Comparison of ENCODE assay signal across 22 cellular contexts in genomic region chr1:232528472-232529089, GRCh38.
A peak's percentile ranks its signal among the peaks of the same experiment; 100 is the strongest.
DNase-seq lines count a peak whose midpoint lies in the region; ATAC-seq, FAIRE-seq and TF ChIP-seq lines count a peak whose summit lies in the region.
"Had no signal": no experiment of that assay in that cellular context is flagged by ENCODE, and none has a peak within 500 bp of the region (broad histone marks: within the 10 kb centered on the region; RNA-seq: fewer than 3 reads in every experiment).

No MANE protein-coding gene starts in this region.

- H3K4me3 ChIP-seq in Caco-2 (ENCODE audit: low read depth, low read length) (no peak overlapping the region), mucosa of descending colon (no peak overlapping the region)
- H3K4me3 ChIP-seq: lung, thoracic aorta had no signal

- CTCF ChIA-PET in CD4-positive, alpha-beta T cell (lab: Charles Lee), result no interaction called here
- CTCF ChIA-PET in Caco-2 (lab: Charles Lee), result no interaction called here

- H3K36me3 ChIP-seq in Caco-2 (ENCODE audit: control insufficient read depth, insufficient read depth, low read length) (no peaks in the 10 kb centered on the region), mucosa of descending colon (ENCODE audit: low read depth) (no peaks in the 10 kb centered on the region)
- H3K36me3 ChIP-seq: thoracic aorta had no signal

- no peaks in the 10 kb centered on the region for H3K27me3 ChIP-seq in CD4-positive, alpha-beta T cell (ENCODE audit: control insufficient read depth, insufficient read depth, low read length)
- no peaks in the 10 kb centered on the region for H3K27me3 ChIP-seq in Caco-2 (replicated peaks; ENCODE audit: control insufficient read depth, insufficient read depth, low read length)

- H3K27ac Mint-ChIP-seq in CD4-positive, alpha-beta T cell, result peak overlapping the region; percentile 45
- peak overlapping the region; percentile 42 for H3K27ac Mint-ChIP-seq in Caco-2 (ENCODE audit: unreplicated experiment)
- H3K27ac Mint-ChIP-seq in activated T-helper 1 cell treated with anti-CD3 and anti-CD28 coated beads, Interleukin-12 subunit alpha, Interleukin-12 subunit beta, Interleukin-2, Interleukin-4 antibody, amounts not matched to agents 30 ng/mL and 10 ng/mL and 1 ng/mL, durations not matched to agents 14 hours and 24 hours and 36 hours, result peak overlapping the region; percentile 14
- H3K27ac Mint-ChIP-seq in CD14-positive monocyte, result no peak overlapping the region
- H3K27ac Mint-ChIP-seq: activated naive CD8-positive, alpha-beta T cell treated with anti-CD3 and anti-CD28 coated beads, Interleukin-2, amount 10 ng/mL, durations not matched to agents 7 days and 5 days; stimulated activated memory B cell treated with anti-CD40 and anti-IgM and Interleukin-4, amounts not matched to agents 10 μg/mL and 1 μg/mL and 100 μg/mL, for 72 hours had no signal

- no peaks in the 10 kb centered on the region for H3K9me3 Mint-ChIP-seq in CD4-positive, alpha-beta T cell
- no peaks in the 10 kb centered on the region for H3K9me3 Mint-ChIP-seq in Caco-2 (ENCODE audit: unreplicated experiment)
- no peaks in the 10 kb centered on the region for H3K9me3 Mint-ChIP-seq in activated T-helper 1 cell treated with anti-CD3 and anti-CD28 coated beads, Interleukin-12 subunit alpha, Interleukin-12 subunit beta, Interleukin-2, Interleukin-4 antibody, amounts not matched to agents 30 ng/mL and 10 ng/mL and 1 ng/mL, durations not matched to agents 14 hours and 24 hours and 36 hours
- no peaks in the 10 kb centered on the region for H3K9me3 Mint-ChIP-seq in CD14-positive monocyte
- H3K9me3 Mint-ChIP-seq: activated naive CD8-positive, alpha-beta T cell treated with anti-CD3 and anti-CD28 coated beads, Interleukin-2, amount 10 ng/mL, durations not matched to agents 7 days and 5 days; stimulated activated memory B cell treated with anti-CD40 and anti-IgM and Interleukin-4, amounts not matched to agents 10 μg/mL and 1 μg/mL and 100 μg/mL, for 72 hours had no signal

- FAIRE-seq in frontal cortex (lab: Jason Lieb, UNC), result no peak
- FAIRE-seq: kidney had no signal

- POLR2A ChIA-PET in CD4-positive, alpha-beta T cell (lab: Charles Lee), result no interaction called here
- POLR2A ChIA-PET in Caco-2 (lab: Charles Lee), result no interaction called here

- H3K9me3 ChIP-seq in CD4-positive, alpha-beta T cell (ENCODE audit: control insufficient read depth, low read length), result no peaks in the 10 kb centered on the region
- H3K9me3 ChIP-seq in Caco-2, result peaks cover 10% of the 10 kb centered on the region; the same call in 1 of the 2 replicates
- H3K9me3 ChIP-seq in mucosa of descending colon, result no peaks in the 10 kb centered on the region
- H3K9me3 ChIP-seq: thoracic aorta had no signal

- no peak overlapping the region for H3K27ac ChIP-seq in CD4-positive, alpha-beta T cell (ENCODE audit: low read depth, low read length)
- H3K27ac ChIP-seq: thoracic aorta had no signal

- intact Hi-C loops in CD4-positive, alpha-beta T cell (cut with DNase I, micrococcal nuclease), result no loop called here
- intact Hi-C loops in Caco-2 (cut with micrococcal nuclease; ENCODE audit: unreplicated experiment), result no loop called here
- intact Hi-C loops in activated T-helper 1 cell treated with anti-CD3 and anti-CD28 coated beads, Interleukin-12 subunit alpha, Interleukin-12 subunit beta, Interleukin-2, Interleukin-4 antibody, amounts not matched to agents 30 ng/mL and 10 ng/mL and 1 ng/mL, durations not matched to agents 14 hours and 24 hours and 36 hours (cut with micrococcal nuclease), result loop anchor here (1.0 to 5.0 kb wide), 6 partner anchors 10 to 556 kb away; partner anchors contain the start of gene SIPA1L2
- intact Hi-C loops in mucosa of descending colon (cut with DNase I, micrococcal nuclease), result no loop called here
- intact Hi-C loops in CD14-positive monocyte (cut with micrococcal nuclease), result no loop called here

- ATAC-seq in CD4-positive, alpha-beta T cell (ENCODE audit: poor library complexity), result no peak
- peak; percentile 48 for ATAC-seq in mucosa of descending colon
- ATAC-seq in GM21360 (IDR thresholded peaks at IDR 0.05; ENCODE audit: unreplicated experiment), result no peak
- ATAC-seq: stimulated activated memory B cell treated with anti-CD40 and anti-IgM and Interleukin-4, amounts not matched to agents 10 μg/mL and 1 μg/mL and 100 μg/mL, for 72 hours had no signal

- peaks cover 30% of the 10 kb centered on the region for H3K4me1 ChIP-seq in Caco-2
- H3K4me1 ChIP-seq in mucosa of descending colon (ENCODE audit: low read depth), result peaks cover 3% of the 10 kb centered on the region

- H3K27me3 Mint-ChIP-seq in CD4-positive, alpha-beta T cell, result no peaks in the 10 kb centered on the region
- no peaks in the 10 kb centered on the region for H3K27me3 Mint-ChIP-seq in Caco-2 (ENCODE audit: insufficient read depth, unreplicated experiment)
- peaks cover 21% of the 10 kb centered on the region for H3K27me3 Mint-ChIP-seq in activated T-helper 1 cell treated with anti-CD3 and anti-CD28 coated beads, Interleukin-12 subunit alpha, Interleukin-12 subunit beta, Interleukin-2, Interleukin-4 antibody, amounts not matched to agents 30 ng/mL and 10 ng/mL and 1 ng/mL, durations not matched to agents 14 hours and 24 hours and 36 hours (ENCODE audit: insufficient read depth)
- peaks cover 0 to 3% (median 2%) of the 10 kb centered on the region in 3 donors for H3K27me3 Mint-ChIP-seq in CD14-positive monocyte (ENCODE audit: low read depth in 3 of 3)
- H3K27me3 Mint-ChIP-seq: CD4-positive, CD25-positive, alpha-beta regulatory T cell; stimulated activated memory B cell treated with anti-CD40 and anti-IgM and Interleukin-4, amounts not matched to agents 10 μg/mL and 1 μg/mL and 100 μg/mL, for 72 hours had no signal

- no peaks in the 10 kb centered on the region for H3K36me3 Mint-ChIP-seq in CD4-positive, alpha-beta T cell (ENCODE audit: low read depth)
- H3K36me3 Mint-ChIP-seq in Caco-2 (ENCODE audit: insufficient read depth, unreplicated experiment), result peaks cover 5% of the 10 kb centered on the region
- H3K36me3 Mint-ChIP-seq in activated T-helper 1 cell treated with anti-CD3 and anti-CD28 coated beads, Interleukin-12 subunit alpha, Interleukin-12 subunit beta, Interleukin-2, Interleukin-4 antibody, amounts not matched to agents 30 ng/mL and 10 ng/mL and 1 ng/mL, durations not matched to agents 14 hours and 24 hours and 36 hours (ENCODE audit: low read depth), result no peaks in the 10 kb centered on the region
- H3K36me3 Mint-ChIP-seq in CD14-positive monocyte, result peaks cover 4 to 5% of the 10 kb centered on the region in 2 donors
- H3K36me3 Mint-ChIP-seq: activated naive CD8-positive, alpha-beta T cell treated with anti-CD3 and anti-CD28 coated beads, Interleukin-2, amount 10 ng/mL, durations not matched to agents 7 days and 5 days; CD4-positive, CD25-positive, alpha-beta regulatory T cell; stimulated activated memory B cell treated with anti-CD40 and anti-IgM and Interleukin-4, amounts not matched to agents 10 μg/mL and 1 μg/mL and 100 μg/mL, for 72 hours had no signal

- TF ChIP-seq CTCF in CD4-positive, alpha-beta T cell (IDR thresholded peaks at IDR 0.05), result no peak
- TF ChIP-seq CTCF in Caco-2 (IDR thresholded peaks at IDR 0.05; ENCODE audit: insufficient read depth in 1 of 2, low read depth in 1 of 2, low read length in 1 of 2, severe bottlenecking in 1 of 2, unreplicated experiment in 1 of 2), result no peak
- no peak for TF ChIP-seq CTCF in mucosa of descending colon (IDR thresholded peaks at IDR 0.05)
- TF ChIP-seq CTCF in CD14-positive monocyte (IDR thresholded peaks at IDR 0.05), result no peak

- no TSS peak for BruUV-seq in Caco-2 (replicated peaks; lab: Mats Ljungman, UMichigan)

- no peak overlapping the region for H3K4me3 Mint-ChIP-seq in CD4-positive, alpha-beta T cell
- H3K4me3 Mint-ChIP-seq in Caco-2 (ENCODE audit: unreplicated experiment) (no peak overlapping the region), CD14-positive monocyte (no peak overlapping the region)
- H3K4me3 Mint-ChIP-seq in activated T-helper 1 cell treated with anti-CD3 and anti-CD28 coated beads, Interleukin-12 subunit alpha, Interleukin-12 subunit beta, Interleukin-2, Interleukin-4 antibody, amounts not matched to agents 30 ng/mL and 10 ng/mL and 1 ng/mL, durations not matched to agents 14 hours and 24 hours and 36 hours, result peak overlapping the region; percentile 28
- H3K4me3 Mint-ChIP-seq: activated naive CD8-positive, alpha-beta T cell treated with anti-CD3 and anti-CD28 coated beads, Interleukin-2, amount 10 ng/mL, durations not matched to agents 7 days and 5 days; CD4-positive, CD25-positive, alpha-beta regulatory T cell; stimulated activated memory B cell treated with anti-CD40 and anti-IgM and Interleukin-4, amounts not matched to agents 10 μg/mL and 1 μg/mL and 100 μg/mL, for 72 hours had no signal

- DNase-seq in CD4-positive, alpha-beta T cell, result no peak
- DNase-seq in Caco-2 (no peak), mucosa of descending colon (no peak), GF-D8 (lab: John Stamatoyannopoulos, UW) (no peak), frontal cortex (ENCODE audit: low spot score in 2 of 2) (no peak), CD14-positive monocyte (ENCODE audit: low spot score) (no peak)
- DNase-seq in activated T-helper 1 cell treated with anti-CD3 and anti-CD28 coated beads, Interleukin-12 subunit alpha, Interleukin-12 subunit beta, Interleukin-2, Interleukin-4 antibody, amounts not matched to agents 30 ng/mL and 10 ng/mL and 1 ng/mL, durations not matched to agents 14 hours and 24 hours and 36 hours (ENCODE audit: low spot score), result no peak
- DNase-seq: activated naive CD8-positive, alpha-beta T cell treated with anti-CD3 and anti-CD28 coated beads, Interleukin-2, amount 10 ng/mL, durations not matched to agents 7 days and 5 days; activated T-cell treated with anti-CD3 and anti-CD28 coated beads, Interleukin-2, amount 50 U/mL, for 1 hour; DMS53; effector CD8-positive, alpha-beta T cell; kidney; NCI-H1092 treated with DMSO at 0.1 percent for 48 hours; NCI-H2029 treated with DMSO at 0.1 percent for 48 hours; NCI-H226; nucleus accumbens; stimulated activated CD4-positive, alpha-beta T cell treated with anti-CD3 and anti-CD28 coated beads, Interleukin-2, amount 100 ng/mL, for 24 hours had no signal

- H3K4me1 Mint-ChIP-seq in CD4-positive, alpha-beta T cell (ENCODE audit: low read depth), result peaks cover 13% of the 10 kb centered on the region
- H3K4me1 Mint-ChIP-seq in Caco-2 (ENCODE audit: low read depth, unreplicated experiment), result peaks cover 27% of the 10 kb centered on the region
- peaks cover 17% of the 10 kb centered on the region for H3K4me1 Mint-ChIP-seq in activated T-helper 1 cell treated with anti-CD3 and anti-CD28 coated beads, Interleukin-12 subunit alpha, Interleukin-12 subunit beta, Interleukin-2, Interleukin-4 antibody, amounts not matched to agents 30 ng/mL and 10 ng/mL and 1 ng/mL, durations not matched to agents 14 hours and 24 hours and 36 hours (ENCODE audit: low read depth)
- H3K4me1 Mint-ChIP-seq in CD14-positive monocyte, result peaks cover 7% of the 10 kb centered on the region
- H3K4me1 Mint-ChIP-seq: stimulated activated memory B cell treated with anti-CD40 and anti-IgM and Interleukin-4, amounts not matched to agents 10 μg/mL and 1 μg/mL and 100 μg/mL, for 72 hours had no signal

Comparison
In these comparisons a context has a peak if more than half of its experiments do, and no peak if none do; other contexts are left out.
1. H3K27ac Mint-ChIP-seq: peak in CD4-positive, alpha-beta T cell (single experiment), Caco-2 (single experiment) and activated T-helper 1 cell treated with anti-CD3 and anti-CD28 coated beads, Interleukin-12 subunit alpha, Interleukin-12 subunit beta, Interleukin-2, Interleukin-4 antibody, amounts not matched to agents 30 ng/mL and 10 ng/mL and 1 ng/mL, durations not matched to agents 14 hours and 24 hours and 36 hours (single experiment); none in CD14-positive monocyte (0 of 7).